Comparison of ENCODE assay signal across 3 cellular contexts in genomic region chr12:104933778-104934177, GRCh38.
"Had no signal": no experiment of that assay in that cellular context is flagged by ENCODE, and none has a peak within 500 bp of the region (broad histone marks: within the 10 kb centered on the region; RNA-seq: fewer than 3 reads in every experiment).

No MANE protein-coding gene starts in this region.

- DNase-seq: GDM1, GF-D8 had no signal

- H3K4me3 ChIP-seq: GM12878 had no signal

- ATAC-seq: GM12878 had no signal
